Comparison of ENCODE assay signal across 24 cellular contexts in the genomic region with DNA sequence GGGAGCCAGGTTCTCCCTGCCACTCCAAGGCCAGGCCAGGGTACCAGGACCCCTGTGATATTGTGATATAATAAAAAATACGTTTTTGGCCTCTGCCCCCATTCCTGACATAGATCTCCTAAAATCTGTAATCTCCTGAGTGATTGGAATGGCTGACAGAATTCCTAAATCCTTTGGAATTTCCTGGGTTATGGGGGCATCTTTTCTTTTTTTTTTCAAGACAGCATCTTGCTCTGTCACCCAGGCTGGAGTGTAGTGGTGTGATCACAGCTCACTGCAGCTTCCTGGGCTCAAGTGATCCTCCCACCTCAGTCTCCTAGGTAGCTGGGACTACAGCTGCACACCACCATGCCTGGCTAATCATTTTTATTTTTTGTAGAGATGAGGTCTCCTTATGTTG. TPM values are rescaled to one million over a fixed set of nuclear protein-coding genes. Genes with fewer than 3 reads are reported as not detected.
A peak's percentile ranks its signal among the peaks of the same experiment; 100 is the strongest.
DNase-seq lines count a peak whose midpoint lies in the region; ATAC-seq and TF ChIP-seq lines count a peak whose summit lies in the region.
"Had no signal": no experiment of that assay in that cellular context is flagged by ENCODE, and none has a peak within 500 bp of the region (broad histone marks: within the 10 kb centered on the region; RNA-seq: fewer than 3 reads in every experiment).

No MANE protein-coding gene starts in this region.

- H3K4me1 Mint-ChIP-seq in chondrocyte (ENCODE audit: low read depth), result peaks cover 58% of the 10 kb centered on the region
- H3K4me1 Mint-ChIP-seq: activated naive CD8-positive, alpha-beta T cell treated with anti-CD3 and anti-CD28 coated beads, Interleukin-2, amount 10 ng/mL, durations not matched to agents 7 days and 5 days had no signal

- no peak for TF ChIP-seq POLR2A in transverse colon (IDR thresholded peaks at IDR 0.05)
- no peak for TF ChIP-seq POLR2A in spleen (IDR thresholded peaks at IDR 0.05)

- no peak overlapping the region for H3K9ac ChIP-seq in muscle layer of colon (ENCODE audit: low read length)

- H3K27me3 Mint-ChIP-seq in chondrocyte (ENCODE audit: low read depth), result no peaks in the 10 kb centered on the region

- TF ChIP-seq CTCF in cardiac muscle cell (IDR thresholded peaks at IDR 0.05; ENCODE audit: low read depth, low read length), result no peak
- no peak for TF ChIP-seq CTCF in chondrocyte (IDR thresholded peaks at IDR 0.05)
- TF ChIP-seq CTCF in transverse colon (IDR thresholded peaks at IDR 0.05), result no peak
- TF ChIP-seq CTCF in spleen (IDR thresholded peaks at IDR 0.05 in 8 of 11, conservative IDR thresholded peaks at IDR 0.05 in 3 of 11), result no peak

- H3K4me3 ChIP-seq in cardiac muscle cell (no peak overlapping the region), muscle layer of colon (ENCODE audit: low read depth in 1 of 2, low read length in 2 of 2) (no peak overlapping the region), transverse colon (no peak overlapping the region), spleen (no peak overlapping the region)
- H3K4me3 ChIP-seq: left ventricle myocardium inferior had no signal

- H3K9me3 Mint-ChIP-seq in chondrocyte (ENCODE audit: low read depth), result no peaks in the 10 kb centered on the region
- H3K9me3 Mint-ChIP-seq: activated naive CD8-positive, alpha-beta T cell treated with anti-CD3 and anti-CD28 coated beads, Interleukin-2, amount 10 ng/mL, durations not matched to agents 7 days and 5 days; stimulated activated naive CD8-positive, alpha-beta T cell treated with anti-CD3 and anti-CD28 coated beads, Interleukin-15, Interleukin-2, amounts not matched to agents 100 ng/mL and 50 ng/mL, for 24 hours had no signal

- H3K36me3 Mint-ChIP-seq in chondrocyte (ENCODE audit: low read depth), result no peaks in the 10 kb centered on the region
- H3K36me3 Mint-ChIP-seq: activated CD8-positive, alpha-beta memory T cell treated with anti-CD3 and anti-CD28 coated beads, Interleukin-2, amount 10 ng/mL, durations not matched to agents 7 days and 5 days; activated naive CD8-positive, alpha-beta T cell treated with anti-CD3 and anti-CD28 coated beads, Interleukin-2, amount 10 ng/mL, durations not matched to agents 7 days and 5 days had no signal

- H3K36me3 ChIP-seq in cardiac muscle cell, result no peaks in the 10 kb centered on the region
- no peaks in the 10 kb centered on the region for H3K36me3 ChIP-seq in muscle layer of colon (ENCODE audit: insufficient read depth, low read length)
- H3K36me3 ChIP-seq in transverse colon, result no peaks in the 10 kb centered on the region
- H3K36me3 ChIP-seq in spleen, result no peaks in the 10 kb centered on the region
- H3K36me3 ChIP-seq: left ventricle myocardium inferior had no signal

- H3K27ac Mint-ChIP-seq in chondrocyte (ENCODE audit: unreplicated experiment), result peak overlapping the region; percentile 36
- H3K27ac Mint-ChIP-seq: activated CD8-positive, alpha-beta memory T cell treated with anti-CD3 and anti-CD28 coated beads, Interleukin-2, amount 10 ng/mL, durations not matched to agents 7 days and 5 days; activated naive CD8-positive, alpha-beta T cell treated with anti-CD3 and anti-CD28 coated beads, Interleukin-2, amount 10 ng/mL, durations not matched to agents 7 days and 5 days; stimulated activated naive CD8-positive, alpha-beta T cell treated with anti-CD3 and anti-CD28 coated beads, Interleukin-15, Interleukin-2, amounts not matched to agents 100 ng/mL and 50 ng/mL, for 24 hours had no signal

- peaks cover 38% of the 10 kb centered on the region for H3K4me1 ChIP-seq in cardiac muscle cell (ENCODE audit: low read depth)
- H3K4me1 ChIP-seq in muscle layer of colon (ENCODE audit: insufficient read depth, low read length), result peaks cover 36% of the 10 kb centered on the region
- H3K4me1 ChIP-seq in transverse colon, result peaks cover 4 to 24% (median 6%) of the 10 kb centered on the region in 4 donors
- H3K4me1 ChIP-seq in spleen, result peaks cover 0 to 12% (median 4%) of the 10 kb centered on the region in 6 donors

- H3K9me3 ChIP-seq in cardiac muscle cell (ENCODE audit: low read depth) (no peaks in the 10 kb centered on the region), muscle layer of colon (ENCODE audit: low read length) (no peaks in the 10 kb centered on the region), transverse colon (no peaks in the 10 kb centered on the region), spleen (no peaks in the 10 kb centered on the region)
- H3K9me3 ChIP-seq: left ventricle myocardium inferior had no signal

- intact Hi-C loops in left ventricle myocardium superior (cut with micrococcal nuclease) (no loop called here), transverse colon (cut with DNase I; ENCODE audit: low total_unique reads) (no loop called here), spleen (cut with DNase I; ENCODE audit: low total_unique reads) (no loop called here)

- in situ Hi-C loops in transverse colon (cut with MboI; ENCODE audit: low pct_ligation_motif_present in 1 of 4, low pct_unique_long_range_greater_than_20kb in 1 of 4, low sequenced_read_pairs in 3 of 4), result no loop called here

- no peak for TF ChIP-seq EP300 in transverse colon (IDR thresholded peaks at IDR 0.05; ENCODE audit: low read depth)

- ATAC-seq in left ventricle myocardium superior, result no peak
- ATAC-seq: activated CD8-positive, alpha-beta memory T cell treated with anti-CD3 and anti-CD28 coated beads, Interleukin-2, amount 10 ng/mL, durations not matched to agents 7 days and 5 days; sciatic nerve had no signal

- H3K4me3 Mint-ChIP-seq in chondrocyte (ENCODE audit: unreplicated experiment), result no peak overlapping the region
- H3K4me3 Mint-ChIP-seq: activated CD8-positive, alpha-beta memory T cell treated with anti-CD3 and anti-CD28 coated beads, Interleukin-2, amount 10 ng/mL, durations not matched to agents 7 days and 5 days; activated naive CD8-positive, alpha-beta T cell treated with anti-CD3 and anti-CD28 coated beads, Interleukin-2, amount 10 ng/mL, durations not matched to agents 7 days and 5 days; stimulated activated naive CD8-positive, alpha-beta T cell treated with anti-CD3 and anti-CD28 coated beads, Interleukin-15, Interleukin-2, amounts not matched to agents 100 ng/mL and 50 ng/mL, for 24 hours had no signal

- no peak for DNase-seq in cardiac muscle cell (ENCODE audit: low read depth in 1 of 2, low spot score in 1 of 2)
- no peak for DNase-seq in left ventricle myocardium superior
- no peak for DNase-seq in chondrocyte (ENCODE audit: low spot score)
- DNase-seq in transverse colon, result no peak
- DNase-seq in NCI-H510A (lab: John Stamatoyannopoulos, UW), result no peak
- DNase-seq in spleen, result no peak
- DNase-seq in NOMO-1 (lab: John Stamatoyannopoulos, UW; ENCODE audit: unreplicated experiment in 2 of 2), result no peak
- DNase-seq: activated CD4-positive, alpha-beta T cell treated with anti-CD3 and anti-CD28 coated beads for 4 hours; activated CD8-positive, alpha-beta memory T cell treated with anti-CD3 and anti-CD28 coated beads, Interleukin-2, amount 10 ng/mL, durations not matched to agents 7 days and 5 days; activated naive CD8-positive, alpha-beta T cell treated with anti-CD3 and anti-CD28 coated beads, Interleukin-2, amount 10 ng/mL, durations not matched to agents 7 days and 5 days; C1 segment of cervical spinal cord; glutamatergic neuron; left ventricle myocardium inferior; NCI-H1092; NCI-H2081 treated with DMSO at 0.1 percent for 48 hours; NK-92 treated with Interleukin-12 subunit alpha and Interleukin-12 subunit beta, amount 100 ng/mL, for 24 hours; occipital lobe; stimulated activated CD4-positive, alpha-beta T cell treated with anti-CD3 and anti-CD28 coated beads, Interleukin-2, amount 100 ng/mL, for 24 hours had no signal

- WGBS in transverse colon (ENCODE audit: low coverage in 1 of 2), 2 donors, result 47% methylated on average over 1 of the region's 1 CpG; no CpG with 5 or more reads in 1 of the 2 donors
- 32 to 78% (median 48%) methylated on average over 1 of the region's 1 CpG for WGBS in spleen, 5 donors

- H3K27ac ChIP-seq in cardiac muscle cell (peak overlapping the region; percentile 26), muscle layer of colon (ENCODE audit: low read depth, low read length) (peak overlapping the region; percentile 7), transverse colon (peak overlapping the region; percentile 19 to 97 (median 94)), spleen (no peak overlapping the region)

- H3K27me3 ChIP-seq in cardiac muscle cell, result peaks cover 3% of the 10 kb centered on the region
- no peaks in the 10 kb centered on the region for H3K27me3 ChIP-seq in muscle layer of colon (ENCODE audit: control insufficient read depth in 1 of 2, insufficient read depth in 2 of 2, low read length in 2 of 2)
- peaks cover 22% of the 10 kb centered on the region for H3K27me3 ChIP-seq in transverse colon
- H3K27me3 ChIP-seq in spleen (replicated peaks in 1 of 7), result peaks cover 0 to 38% (median 2%) of the 10 kb centered on the region in 7 donors

RNA-seq across cellular contexts. Expression of a gene that starts 26.2 kb away (rescaled TPM):
- total RNA-seq in cardiac muscle cell (212 and 450 TPM in 2 replicates), left ventricle myocardium superior (82.0 TPM), chondrocyte (196 to 204 TPM (median 198 TPM) in 3 replicates), transverse colon (100 to 1,000 TPM in 2 of 4 donors, 10 to 100 TPM in 2; 61.0 to 164 (median 108) TPM), spleen (10 to 100 TPM; 29.9 to 65.6 (median 51.4) TPM)
- polyA plus RNA-seq in cardiac muscle cell (185 and 240 TPM in 2 replicates), spleen (10 to 100 TPM; 29.0 to 43.4 (median 35.5) TPM)
- total RNA-seq: HT-29 had no signal

RNA-seq across cellular contexts. Expression of a gene that starts 27.7 kb away (rescaled TPM):
- total RNA-seq in cardiac muscle cell (not detected in 2 replicates), left ventricle myocardium superior (0.52 TPM), chondrocyte (not detected in 3 replicates), transverse colon (1 to 10 TPM in 2 of 4 donors, under 1 TPM in 1, not detected in 1; 0.68 to 3.8 (median 3.7) TPM), spleen (not detected)
- polyA plus RNA-seq in cardiac muscle cell (not detected in 2 replicates), spleen (not detected)
- total RNA-seq: activated CD8-positive, alpha-beta memory T cell treated with anti-CD3 and anti-CD28 coated beads, Interleukin-2, amount 10 ng/mL, durations not matched to agents 7 days and 5 days; activated naive CD8-positive, alpha-beta T cell treated with anti-CD3 and anti-CD28 coated beads, Interleukin-2, amount 10 ng/mL, durations not matched to agents 7 days and 5 days; HT-29; NCI-H460; ureter had no signal

Comparison
In these comparisons a context has a peak if more than half of its experiments do, and no peak if none do; other contexts are left out.
1. H3K27ac ChIP-seq: peak in cardiac muscle cell (single experiment), muscle layer of colon (single experiment) and transverse colon (4 of 4); none in spleen (0 of 8).